ENCODE assay signal across 9 cellular contexts in the genomic region with DNA sequence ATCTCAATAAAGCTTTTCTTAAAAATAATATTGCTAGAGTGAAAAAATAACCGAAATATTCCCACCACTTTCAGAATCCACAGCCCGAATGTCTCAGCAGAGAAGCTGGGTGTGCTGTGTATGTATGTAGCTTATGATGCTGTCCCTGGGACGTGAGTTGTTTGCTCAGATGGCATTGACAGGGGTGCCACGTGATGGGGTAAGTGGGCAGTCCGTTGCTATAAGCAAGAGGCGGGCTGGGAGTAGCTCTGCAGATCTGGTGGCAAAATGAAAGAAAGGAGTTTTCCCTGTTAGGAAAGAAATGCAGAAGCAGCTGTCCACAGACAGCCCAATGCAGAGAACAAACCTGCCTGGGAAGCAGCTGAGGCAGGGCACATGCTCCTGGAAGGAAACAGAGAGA. TPM values are rescaled to one million over a fixed set of nuclear protein-coding genes. Genes with fewer than 3 reads are reported as not detected.
DNase-seq lines count a peak whose midpoint lies in the region; ATAC-seq and TF ChIP-seq lines count a peak whose summit lies in the region.
"Had no signal": no experiment of that assay in that cellular context is flagged by ENCODE, and none has a peak within 500 bp of the region (broad histone marks: within the 10 kb centered on the region; RNA-seq: fewer than 3 reads in every experiment).

No MANE protein-coding gene starts in this region.

- no peaks in the 10 kb centered on the region for H3K36me3 Mint-ChIP-seq in immature natural killer cell

- no peaks in the 10 kb centered on the region for H3K4me1 ChIP-seq in breast epithelium

- no peak overlapping the region for H3K4me3 Mint-ChIP-seq in immature natural killer cell

- DNase-seq in DMS53 treated with DMSO at 0.1 percent for 48 hours (lab: John Stamatoyannopoulos, UW; ENCODE audit: unreplicated experiment) (peak; percentile 84), NCI-H526 (lab: John Stamatoyannopoulos, UW) (peak; percentile 92 to 96), breast epithelium (ENCODE audit: low spot score in 2 of 2) (peak; percentile 37 to 69), nucleus accumbens (lab: John Stamatoyannopoulos, UW) (peak in 39 of 56 donors; percentile 2 to 69 (median 29)), immature natural killer cell (no peak), activated gamma-delta T cell treated with Interleukin-2 at 50 U/mL for 16 hours (no peak), OCI-M2 (lab: John Stamatoyannopoulos, UW; ENCODE audit: unreplicated experiment) (no peak)

- peak overlapping the region in 2 of 3 donors; percentile 24 to 48 for H3K4me3 ChIP-seq in breast epithelium

- H3K4me1 Mint-ChIP-seq in immature natural killer cell, result peaks cover 15 to 18% of the 10 kb centered on the region in 2 donors

- TF ChIP-seq CTCF in breast epithelium (IDR thresholded peaks at IDR 0.05), result no peak

- H3K27me3 Mint-ChIP-seq in immature natural killer cell (ENCODE audit: low read depth in 3 of 3), result peaks cover 3 to 11% (median 3%) of the 10 kb centered on the region in 3 donors

- intact Hi-C loops in breast epithelium (cut with DNase I; ENCODE audit: low total_unique reads), result no loop called here

- no peaks in the 10 kb centered on the region for H3K9me3 Mint-ChIP-seq in immature natural killer cell

- ATAC-seq in HG03095 (IDR thresholded peaks at IDR 0.05; ENCODE audit: unreplicated experiment), result no peak

- TF ChIP-seq POLR2A in breast epithelium (IDR thresholded peaks at IDR 0.05), result no peak

- H3K27me3 ChIP-seq in breast epithelium, result no peaks in the 10 kb centered on the region

- no peak overlapping the region for H3K27ac Mint-ChIP-seq in immature natural killer cell
- H3K27ac Mint-ChIP-seq: IgD-negative memory B cell had no signal

- no peaks in the 10 kb centered on the region for H3K36me3 ChIP-seq in breast epithelium

- no peak overlapping the region for H3K27ac ChIP-seq in breast epithelium

- H3K9me3 ChIP-seq in breast epithelium, result no peaks in the 10 kb centered on the region

RNA-seq across cellular contexts. Expression of gene FAM20B, which starts 3.8 kb away (rescaled TPM):
- 10 to 100 TPM; 24.3 to 28.8 (median 28.0) TPM for total RNA-seq in breast epithelium
- 10 to 100 TPM in 2 of 3 donors, 1 to 10 TPM in 1; 8.1 to 13.1 (median 10.9) TPM for polyA plus RNA-seq in immature natural killer cell

RNA-seq across cellular contexts. Expression of gene TOR3A, which starts 60.0 kb away (rescaled TPM):
- total RNA-seq in breast epithelium, result 10 to 100 TPM; 32.8 to 50.5 (median 35.6) TPM
- polyA plus RNA-seq in immature natural killer cell, result 10 to 100 TPM; 41.3 to 64.3 (median 45.2) TPM

Comparison
In these comparisons a context has a peak if more than half of its experiments do, and no peak if none do; other contexts are left out.
1. DNase-seq: peak in DMS53 treated with DMSO at 0.1 percent for 48 hours (single experiment), NCI-H526 (2 of 2), breast epithelium (2 of 2) and nucleus accumbens (39 of 56); none in immature natural killer cell (0 of 3), activated gamma-delta T cell treated with Interleukin-2 at 50 U/mL for 16 hours (single experiment) and OCI-M2 (single experiment).